ENCODE assay signal across 20 cellular contexts in the genomic region with DNA sequence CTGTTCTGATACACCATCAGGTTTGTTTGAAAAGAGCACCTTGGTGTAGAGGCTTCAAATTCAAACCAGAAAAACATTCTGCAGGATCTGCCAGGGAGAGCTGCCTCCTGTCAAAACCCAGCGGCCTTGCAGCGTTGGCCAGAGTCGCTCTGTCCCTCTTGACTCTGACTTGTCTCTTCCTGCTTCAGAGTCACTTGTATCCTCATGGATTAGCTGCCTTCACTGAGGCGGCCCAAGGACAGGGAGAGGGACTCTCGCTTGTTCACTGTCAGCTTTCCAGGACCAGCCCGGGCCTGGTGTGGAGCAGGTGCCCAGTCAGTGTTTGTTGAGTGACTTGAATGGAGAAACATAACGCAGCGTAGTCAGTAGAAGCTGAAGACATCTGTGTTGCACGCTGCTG. TPM values are rescaled to one million over a fixed set of nuclear protein-coding genes. Genes with fewer than 3 reads are reported as not detected.
DNase-seq lines count a peak whose midpoint lies in the region; ATAC-seq and TF ChIP-seq lines count a peak whose summit lies in the region.
"Had no signal": no experiment of that assay in that cellular context is flagged by ENCODE, and none has a peak within 500 bp of the region (broad histone marks: within the 10 kb centered on the region; RNA-seq: fewer than 3 reads in every experiment).

No MANE protein-coding gene starts in this region.

- H3K27ac ChIP-seq in OCI-LY1 (ENCODE audit: low read depth, low read length, poor library complexity, severe bottlenecking) (peak overlapping the region; percentile 23), heart left ventricle (no peak overlapping the region), mammary epithelial cell (ENCODE audit: insufficient read depth, low read depth, low read length) (no peak overlapping the region)
- H3K27ac ChIP-seq: KMS-11, neutrophil, prostate gland had no signal

- dilution Hi-C loops in mammary epithelial cell (cut with HindIII; ENCODE audit: low sequenced_read_pairs), result loop anchor here (25.0 kb wide), 3 partner anchors 93 to 343 kb away; no protein-coding TSS in a partner anchor

- intact Hi-C loops in Right ventricle myocardium superior (cut with DNase I) (no loop called here), left cardiac atrium (cut with DNase I) (no loop called here), heart left ventricle (cut with DNase I) (no loop called here), mammary epithelial cell (cut with micrococcal nuclease) (no loop called here)

- DNase-seq in Right ventricle myocardium superior (no peak), left cardiac atrium (no peak), heart left ventricle (no peak), mammary epithelial cell (no peak), NCI-H446 treated with DMSO at 0.1 percent for 48 hours (lab: John Stamatoyannopoulos, UW) (no peak)
- DNase-seq: CD4-positive, alpha-beta memory T cell; DMS153; midbrain; NCI-H1694 treated with DMSO at 0.1 percent for 48 hours; NCI-H748 treated with DMSO at 0.1 percent for 48 hours; SHP77 treated with DMSO at 0.1 percent for 48 hours; stimulated activated naive CD4-positive, alpha-beta T cell treated with Interleukin-2 at 50 U/mL for 16 hours had no signal

- H3K9ac ChIP-seq in OCI-LY1 (ENCODE audit: low read length), result 0 out of 2 replicates have a peak overlapping the region, but pooled peaks have one; percentile 19
- no peak overlapping the region for H3K9ac ChIP-seq in mammary epithelial cell (ENCODE audit: insufficient read depth, low read length)
- H3K9ac ChIP-seq: KMS-11 had no signal

- TF ChIP-seq CTCF in OCI-LY1 (IDR thresholded peaks at IDR 0.05; ENCODE audit: low read length) (no peak), heart left ventricle (IDR thresholded peaks at IDR 0.05) (no peak), mammary epithelial cell (conservative IDR thresholded peaks at IDR 0.05 in 1 of 2, IDR thresholded peaks at IDR 0.05 in 1 of 2; ENCODE audit: extremely low read depth in 1 of 2, insufficient read depth in 1 of 2, low read depth in 1 of 2, low read length in 2 of 2) (no peak)

- H3K27ac Mint-ChIP-seq in stimulated activated memory B cell treated with anti-CD40 and anti-IgM and Interleukin-4, amounts not matched to agents 10 μg/mL and 1 μg/mL and 100 μg/mL, for 72 hours, result peak overlapping the region; percentile 73
- H3K27ac Mint-ChIP-seq: activated T-helper 1 cell treated with anti-CD3 and anti-CD28 coated beads, Interleukin-12 subunit alpha, Interleukin-12 subunit beta, Interleukin-2, Interleukin-4 antibody, amounts not matched to agents 30 ng/mL and 10 ng/mL and 1 ng/mL, durations not matched to agents 14 hours and 24 hours and 36 hours had no signal

- no peaks in the 10 kb centered on the region for H3K9me3 Mint-ChIP-seq in stimulated activated memory B cell treated with anti-CD40 and anti-IgM and Interleukin-4, amounts not matched to agents 10 μg/mL and 1 μg/mL and 100 μg/mL, for 72 hours
- H3K9me3 Mint-ChIP-seq: activated T-helper 1 cell treated with anti-CD3 and anti-CD28 coated beads, Interleukin-12 subunit alpha, Interleukin-12 subunit beta, Interleukin-2, Interleukin-4 antibody, amounts not matched to agents 30 ng/mL and 10 ng/mL and 1 ng/mL, durations not matched to agents 14 hours and 24 hours and 36 hours; CD4-positive, alpha-beta memory T cell had no signal

- no peaks in the 10 kb centered on the region for H4K20me1 ChIP-seq in OCI-LY1 (ENCODE audit: insufficient read depth, low read length)
- H4K20me1 ChIP-seq in mammary epithelial cell (ENCODE audit: insufficient read depth, low read length), result no peaks in the 10 kb centered on the region

- no peaks in the 10 kb centered on the region for H3K9me2 ChIP-seq in OCI-LY1 (ENCODE audit: low read depth, low read length)

- no peak for TF ChIP-seq POLR2A in heart left ventricle (IDR thresholded peaks at IDR 0.05)

- H2AFZ ChIP-seq in OCI-LY1 (ENCODE audit: low read length) (no peak overlapping the region), mammary epithelial cell (ENCODE audit: low read depth, low read length) (no peak overlapping the region)

- H3K4me2 ChIP-seq in OCI-LY1 (ENCODE audit: low read length), result peak overlapping the region; percentile 21; the same call in 1 of the 2 replicates
- no peak overlapping the region for H3K4me2 ChIP-seq in mammary epithelial cell (ENCODE audit: insufficient read depth, low read depth, low read length)
- H3K4me2 ChIP-seq: KMS-11 had no signal

- no TSS peak for BruUV-seq in mammary epithelial cell (replicated peaks; lab: Mats Ljungman, UMichigan)

- peaks cover 57% of the 10 kb centered on the region for H3K4me1 ChIP-seq in OCI-LY1 (ENCODE audit: insufficient read depth, low read length, severe bottlenecking)
- H3K4me1 ChIP-seq in heart left ventricle, result peaks cover 4 to 30% (median 21%) of the 10 kb centered on the region in 12 donors
- no peaks in the 10 kb centered on the region for H3K4me1 ChIP-seq in mammary epithelial cell (ENCODE audit: insufficient read depth, low read length)
- H3K4me1 ChIP-seq: prostate gland had no signal

- H3K4me1 Mint-ChIP-seq in stimulated activated memory B cell treated with anti-CD40 and anti-IgM and Interleukin-4, amounts not matched to agents 10 μg/mL and 1 μg/mL and 100 μg/mL, for 72 hours, result peaks cover 81% of the 10 kb centered on the region

- H3K36me3 Mint-ChIP-seq in stimulated activated memory B cell treated with anti-CD40 and anti-IgM and Interleukin-4, amounts not matched to agents 10 μg/mL and 1 μg/mL and 100 μg/mL, for 72 hours, result peaks cover 26% of the 10 kb centered on the region

- H3K36me3 ChIP-seq in OCI-LY1 (ENCODE audit: insufficient read depth, low read length) (peaks cover 25% of the 10 kb centered on the region), heart left ventricle (peaks cover 0 to 4% (median 0%) of the 10 kb centered on the region in 9 donors), mammary epithelial cell (ENCODE audit: insufficient read depth, low read length) (no peaks in the 10 kb centered on the region)
- H3K36me3 ChIP-seq: neutrophil, prostate gland had no signal

- in situ Hi-C loops in mammary epithelial cell (cut with MboI; ENCODE audit: low sequenced_read_pairs in 2 of 2), result no loop called here

- no peak overlapping the region for H3K4me3 ChIP-seq in OCI-LY1 (ENCODE audit: low read depth, low read length, poor library complexity, severe bottlenecking)
- no peak overlapping the region for H3K4me3 ChIP-seq in heart left ventricle
- no peak overlapping the region for H3K4me3 ChIP-seq in mammary epithelial cell (replicated peaks in 1 of 3; ENCODE audit: insufficient read depth in 1 of 3, low read depth in 2 of 3, low read length in 3 of 3)
- H3K4me3 ChIP-seq: prostate gland had no signal

- H3K27me3 Mint-ChIP-seq in stimulated activated memory B cell treated with anti-CD40 and anti-IgM and Interleukin-4, amounts not matched to agents 10 μg/mL and 1 μg/mL and 100 μg/mL, for 72 hours, result no peaks in the 10 kb centered on the region
- H3K27me3 Mint-ChIP-seq: brain; CD4-positive, alpha-beta memory T cell had no signal

- H3K9me3 ChIP-seq in OCI-LY1 (ENCODE audit: low read length), result no peaks in the 10 kb centered on the region
- H3K9me3 ChIP-seq in heart left ventricle, result no peaks in the 10 kb centered on the region
- H3K9me3 ChIP-seq in mammary epithelial cell (replicated peaks; ENCODE audit: insufficient read depth, low read length), result no peaks in the 10 kb centered on the region
- H3K9me3 ChIP-seq: neutrophil, prostate gland had no signal

- H3K4me3 Mint-ChIP-seq in stimulated activated memory B cell treated with anti-CD40 and anti-IgM and Interleukin-4, amounts not matched to agents 10 μg/mL and 1 μg/mL and 100 μg/mL, for 72 hours, result no peak overlapping the region
- H3K4me3 Mint-ChIP-seq: activated T-helper 1 cell treated with anti-CD3 and anti-CD28 coated beads, Interleukin-12 subunit alpha, Interleukin-12 subunit beta, Interleukin-2, Interleukin-4 antibody, amounts not matched to agents 30 ng/mL and 10 ng/mL and 1 ng/mL, durations not matched to agents 14 hours and 24 hours and 36 hours; brain; CD4-positive, alpha-beta memory T cell had no signal

- ATAC-seq in Right ventricle myocardium superior (ENCODE audit: poor library complexity), result peak; percentile 48
- no peak for ATAC-seq in left cardiac atrium
- peak in 3 of 4 donors; percentile 19 to 42 (median 36) for ATAC-seq in heart left ventricle
- ATAC-seq in stimulated activated memory B cell treated with anti-CD40 and anti-IgM and Interleukin-4, amounts not matched to agents 10 μg/mL and 1 μg/mL and 100 μg/mL, for 72 hours, result no peak
- ATAC-seq in HG02759 (IDR thresholded peaks at IDR 0.05; ENCODE audit: unreplicated experiment), result no peak

- H3K79me2 ChIP-seq in OCI-LY1 (ENCODE audit: insufficient read depth, low read length) (peaks cover 80% of the 10 kb centered on the region), mammary epithelial cell (ENCODE audit: insufficient read depth, low read length) (peaks cover 86% of the 10 kb centered on the region)

- H3K27me3 ChIP-seq in OCI-LY1 (ENCODE audit: insufficient read depth, low read length), result no peaks in the 10 kb centered on the region
- H3K27me3 ChIP-seq in heart left ventricle, result no peaks in the 10 kb centered on the region
- no peaks in the 10 kb centered on the region for H3K27me3 ChIP-seq in mammary epithelial cell (ENCODE audit: insufficient read depth, low read length)
- H3K27me3 ChIP-seq: neutrophil had no signal

- CTCF ChIA-PET in mammary epithelial cell (lab: Charles Lee; ENCODE audit: low non-redundant PET), result no interaction called here

- WGBS in heart left ventricle, 4 donors, result 65 to 88% (median 83%) methylated on average over 9 of the region's 9 CpGs
- WGBS in mammary epithelial cell (ENCODE audit: low coverage, missing lambda C conversion rate), result 98% methylated on average over 9 of the region's 9 CpGs

- H3F3A ChIP-seq in OCI-LY1 (ENCODE audit: insufficient read depth, low read length), result no peaks in the 10 kb centered on the region

RNA-seq across cellular contexts. Expression of gene TBC1D22A, which starts 18.0 kb away (rescaled TPM):
- total RNA-seq in Right ventricle myocardium superior (14.0 TPM), left cardiac atrium (10 to 100 TPM; 15.8 to 17.4 TPM), heart left ventricle (10 to 100 TPM; 14.0 to 30.7 (median 18.6) TPM), mammary epithelial cell (10 to 100 TPM; 19.3 to 27.0 TPM)
- polyA plus RNA-seq in heart left ventricle (10 to 100 TPM in 1 of 2 donors, 1 to 10 TPM in 1; 9.4 to 18.9 TPM), mammary epithelial cell (17.0 TPM)
- 6.4 TPM for polyA minus RNA-seq in mammary epithelial cell

RNA-seq across cellular contexts. Expression of gene CERK, which starts 42.4 kb away (rescaled TPM):
- total RNA-seq in Right ventricle myocardium superior (69.0 TPM), left cardiac atrium (10 to 100 TPM; 47.5 to 70.0 TPM), heart left ventricle (100 to 1,000 TPM in 1 of 9 donors, 10 to 100 TPM in 8; 52.6 to 125 (median 72.3) TPM), mammary epithelial cell (10 to 100 TPM; 16.3 to 17.5 TPM)
- polyA plus RNA-seq in heart left ventricle (100 to 1,000 TPM in 1 of 2 donors, 10 to 100 TPM in 1; 17.8 to 114 TPM), mammary epithelial cell (16.0 TPM)
- polyA minus RNA-seq in mammary epithelial cell, result 27.8 TPM

Comparison
In these comparisons a context has a peak if more than half of its experiments do, and no peak if none do; other contexts are left out.
1. ATAC-seq: peak in Right ventricle myocardium superior (single experiment) and heart left ventricle (3 of 4); none in left cardiac atrium (0 of 2), stimulated activated memory B cell treated with anti-CD40 and anti-IgM and Interleukin-4, amounts not matched to agents 10 μg/mL and 1 μg/mL and 100 μg/mL, for 72 hours (single experiment) and HG02759 (single experiment).